In the genomic region with DNA sequence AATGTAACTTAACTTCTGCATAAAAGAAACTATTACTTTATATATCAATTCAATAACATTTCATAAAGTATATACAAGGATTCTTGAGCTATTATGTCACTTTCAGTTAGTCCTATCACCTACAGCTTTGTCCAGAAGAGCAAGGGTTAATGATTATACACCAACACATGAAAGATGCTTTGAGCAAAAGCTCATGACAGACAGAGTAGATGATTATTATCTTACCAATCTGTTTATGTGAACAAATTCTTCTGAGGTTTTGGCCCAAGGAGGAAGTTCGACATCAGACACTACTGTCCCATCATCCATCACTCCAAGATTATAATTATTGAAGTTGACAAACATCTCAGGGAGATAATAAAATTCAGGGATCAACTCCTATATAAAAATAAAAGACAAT, we compare ENCODE assay signal across 17 cellular contexts.
A peak's percentile ranks its signal among the peaks of the same experiment; 100 is the strongest.
DNase-seq lines count a peak whose midpoint lies in the region; ATAC-seq, FAIRE-seq and TF ChIP-seq lines count a peak whose summit lies in the region.
"Had no signal": no experiment of that assay in that cellular context is flagged by ENCODE, and none has a peak within 500 bp of the region (broad histone marks: within the 10 kb centered on the region; RNA-seq: fewer than 3 reads in every experiment).

No MANE protein-coding gene starts in this region.

- no peaks in the 10 kb centered on the region for H3K36me3 ChIP-seq in CD8-positive, alpha-beta T cell (ENCODE audit: insufficient read depth, low read length)

- no peak for DNase-seq in CD8-positive, alpha-beta T cell
- no peak for DNase-seq in GM18507 (ENCODE audit: extremely low spot score, insufficient read length, low read depth)
- peak; percentile 4 for DNase-seq in RCC 7860 (ENCODE audit: low spot score)
- DNase-seq in glomerular visceral epithelial cell (ENCODE audit: extremely low spot score): peak; percentile 27
- DNase-seq in activated gamma-delta T cell treated with Interleukin-2 at 50 U/mL for 16 hours: no peak
- DNase-seq in stimulated activated naive B cell treated with anti-CD40 and anti-IgM and Interleukin-4, amounts not matched to agents 10 μg/mL and 1 μg/mL and 100 μg/mL, for 72 hours: no peak
- DNase-seq in NCI-H526 (lab: John Stamatoyannopoulos, UW): no peak
- DNase-seq: C1 segment of cervical spinal cord, DMS79, H7, NCI-H1417, NCI-H187, NCI-H2107, NCI-H524, PC-9, SW 1271 had no signal

- H3K9me3 Mint-ChIP-seq in CD8-positive, alpha-beta T cell: no peaks in the 10 kb centered on the region
- no peaks in the 10 kb centered on the region for H3K9me3 Mint-ChIP-seq in stimulated activated naive B cell treated with anti-CD40 and anti-IgM and Interleukin-4, amounts not matched to agents 10 μg/mL and 1 μg/mL and 100 μg/mL, for 72 hours

- no peak overlapping the region for H3K4me3 Mint-ChIP-seq in CD8-positive, alpha-beta T cell
- H3K4me3 Mint-ChIP-seq in stimulated activated naive B cell treated with anti-CD40 and anti-IgM and Interleukin-4, amounts not matched to agents 10 μg/mL and 1 μg/mL and 100 μg/mL, for 72 hours: no peak overlapping the region

- intact Hi-C loops in CD8-positive, alpha-beta T cell (cut with DNase I, micrococcal nuclease): no loop called here

- H3K4me1 ChIP-seq in CD8-positive, alpha-beta T cell (ENCODE audit: insufficient read depth, low read length): no peaks in the 10 kb centered on the region

- no peak overlapping the region for H3K27ac Mint-ChIP-seq in CD8-positive, alpha-beta T cell
- no peak overlapping the region for H3K27ac Mint-ChIP-seq in stimulated activated naive B cell treated with anti-CD40 and anti-IgM and Interleukin-4, amounts not matched to agents 10 μg/mL and 1 μg/mL and 100 μg/mL, for 72 hours

- peaks cover 39% of the 10 kb centered on the region for H3K36me3 Mint-ChIP-seq in CD8-positive, alpha-beta T cell
- H3K36me3 Mint-ChIP-seq in stimulated activated naive B cell treated with anti-CD40 and anti-IgM and Interleukin-4, amounts not matched to agents 10 μg/mL and 1 μg/mL and 100 μg/mL, for 72 hours: peaks cover 4 to 12% of the 10 kb centered on the region in 2 donors

- H3K27me3 Mint-ChIP-seq in CD8-positive, alpha-beta T cell (ENCODE audit: low read depth): no peaks in the 10 kb centered on the region
- no peaks in the 10 kb centered on the region for H3K27me3 Mint-ChIP-seq in stimulated activated naive B cell treated with anti-CD40 and anti-IgM and Interleukin-4, amounts not matched to agents 10 μg/mL and 1 μg/mL and 100 μg/mL, for 72 hours

- H3K4me1 Mint-ChIP-seq in CD8-positive, alpha-beta T cell (ENCODE audit: low read depth): no peaks in the 10 kb centered on the region
- no peaks in the 10 kb centered on the region for H3K4me1 Mint-ChIP-seq in stimulated activated naive B cell treated with anti-CD40 and anti-IgM and Interleukin-4, amounts not matched to agents 10 μg/mL and 1 μg/mL and 100 μg/mL, for 72 hours

- TF ChIP-seq CTCF in CD8-positive, alpha-beta T cell (IDR thresholded peaks at IDR 0.05): no peak

- peak overlapping the region; percentile 3 for H3K27ac ChIP-seq in CD8-positive, alpha-beta T cell (ENCODE audit: low read depth, low read length)
- H3K27ac ChIP-seq: KMS-11, PC-9 had no signal

- no peaks in the 10 kb centered on the region for H3K9me3 ChIP-seq in CD8-positive, alpha-beta T cell (ENCODE audit: low read length)

- H3K4me3 ChIP-seq in CD8-positive, alpha-beta T cell (ENCODE audit: low read depth, low read length): no peak overlapping the region
- H3K4me3 ChIP-seq: PC-9 had no signal

- CTCF ChIA-PET in CD8-positive, alpha-beta T cell (lab: Charles Lee): no interaction called here

- peak; percentile 53 for FAIRE-seq in GM18507 (lab: Jason Lieb, UNC)
- no peak for FAIRE-seq in RCC 7860 (lab: Jason Lieb, UNC)

- POLR2A ChIA-PET in CD8-positive, alpha-beta T cell (lab: Charles Lee): no interaction called here

- no peaks in the 10 kb centered on the region for H3K27me3 ChIP-seq in CD8-positive, alpha-beta T cell (ENCODE audit: insufficient read depth, low read length)

- ATAC-seq in CD8-positive, alpha-beta T cell: no peak
- ATAC-seq in stimulated activated naive B cell treated with anti-CD40 and anti-IgM and Interleukin-4, amounts not matched to agents 10 μg/mL and 1 μg/mL and 100 μg/mL, for 72 hours (replicated peaks): no peak

Comparison
In these comparisons a context has a peak if more than half of its experiments do, and no peak if none do; other contexts are left out.
1. DNase-seq: peak in RCC 7860 (single experiment) and glomerular visceral epithelial cell (single experiment); none in CD8-positive, alpha-beta T cell (0 of 7), GM18507 (single experiment), activated gamma-delta T cell treated with Interleukin-2 at 50 U/mL for 16 hours (single experiment), stimulated activated naive B cell treated with anti-CD40 and anti-IgM and Interleukin-4, amounts not matched to agents 10 μg/mL and 1 μg/mL and 100 μg/mL, for 72 hours (single experiment) and NCI-H526 (0 of 2).